ENCODE assay signal across 1 cellular context in genomic region chr16:55849536-55849935, GRCh38.
TF ChIP-seq lines count a peak whose summit lies in the region.

No MANE protein-coding gene starts in this region.

TF ChIP-seq in GM23338, 12 proteins besides CTCF, POLR2A, EP300 and RAD21:
- TF ChIP-seq, protein P1, sequence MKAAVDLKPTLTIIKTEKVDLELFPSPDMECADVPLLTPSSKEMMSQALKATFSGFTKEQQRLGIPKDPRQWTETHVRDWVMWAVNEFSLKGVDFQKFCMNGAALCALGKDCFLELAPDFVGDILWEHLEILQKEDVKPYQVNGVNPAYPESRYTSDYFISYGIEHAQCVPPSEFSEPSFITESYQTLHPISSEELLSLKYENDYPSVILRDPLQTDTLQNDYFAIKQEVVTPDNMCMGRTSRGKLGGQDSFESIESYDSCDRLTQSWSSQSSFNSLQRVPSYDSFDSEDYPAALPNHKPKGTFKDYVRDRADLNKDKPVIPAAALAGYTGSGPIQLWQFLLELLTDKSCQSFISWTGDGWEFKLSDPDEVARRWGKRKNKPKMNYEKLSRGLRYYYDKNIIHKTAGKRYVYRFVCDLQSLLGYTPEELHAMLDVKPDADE (IDR thresholded peaks at IDR 0.05) = no peak
- TF ChIP-seq STAT1 (IDR thresholded peaks at IDR 0.05; ENCODE audit: unreplicated experiment) = no peak
- no peak for TF ChIP-seq ZNF114 (CRISPR knock-in tag; IDR thresholded peaks at IDR 0.05)
- no peak for TF ChIP-seq EZH2phosphoT487 (IDR thresholded peaks at IDR 0.05; ENCODE audit: unreplicated experiment)
- no peak for TF ChIP-seq EZH2 (IDR thresholded peaks at IDR 0.05; ENCODE audit: low read depth, unreplicated experiment)
- no peak for TF ChIP-seq ZNF462 (CRISPR knock-in tag; IDR thresholded peaks at IDR 0.05)
- no peak for TF ChIP-seq CREB1 (CRISPR knock-in tag; IDR thresholded peaks at IDR 0.05; ENCODE audit: low read depth)
- TF ChIP-seq POLR2AphosphoS5 (IDR thresholded peaks at IDR 0.05; ENCODE audit: low read depth) = no peak
- no peak for TF ChIP-seq REST (IDR thresholded peaks at IDR 0.05; ENCODE audit: unreplicated experiment)
- TF ChIP-seq JUNB (IDR thresholded peaks at IDR 0.05; ENCODE audit: unreplicated experiment) = no peak
- no peak for TF ChIP-seq NANOG (IDR thresholded peaks at IDR 0.05; ENCODE audit: borderline replicate concordance)
- no peak for TF ChIP-seq ZNF331 (CRISPR knock-in tag; IDR thresholded peaks at IDR 0.05; ENCODE audit: low read depth)
